ENCODE assay signal across 9 cellular contexts in the genomic region with DNA sequence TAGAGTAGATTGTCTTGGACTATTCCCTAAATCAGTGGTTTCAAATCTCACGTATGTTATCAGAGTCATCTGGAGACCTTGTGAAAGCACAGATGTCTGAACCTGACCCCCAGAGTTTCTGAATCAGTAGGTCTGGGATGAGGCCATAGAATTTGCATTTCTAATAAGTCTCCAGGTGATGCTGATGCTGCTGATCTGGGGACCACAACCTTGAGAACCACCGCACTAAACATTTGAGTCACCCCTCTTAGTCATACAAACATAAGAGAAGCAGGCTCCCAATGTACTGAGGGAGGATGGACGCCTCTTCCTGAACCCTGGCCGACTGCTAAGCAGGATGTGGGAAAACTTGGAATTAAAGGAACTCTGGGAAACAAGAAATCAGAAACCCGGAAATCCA.
A peak's percentile ranks its signal among the peaks of the same experiment; 100 is the strongest.
DNase-seq lines count a peak whose midpoint lies in the region; ATAC-seq and TF ChIP-seq lines count a peak whose summit lies in the region.
"Had no signal": no experiment of that assay in that cellular context is flagged by ENCODE, and none has a peak within 500 bp of the region (broad histone marks: within the 10 kb centered on the region; RNA-seq: fewer than 3 reads in every experiment).

No MANE protein-coding gene starts in this region.

- TF ChIP-seq CTCF in GM20000 (IDR thresholded peaks at IDR 0.05; ENCODE audit: extremely low read depth, missing control alignments) = no peak

- peak; percentile 52 for ATAC-seq in GM19438 (IDR thresholded peaks at IDR 0.05; ENCODE audit: low read depth, unreplicated experiment)
- peak; percentile 74 for ATAC-seq in HG03095 (IDR thresholded peaks at IDR 0.05; ENCODE audit: unreplicated experiment)
- ATAC-seq in GM21515 (IDR thresholded peaks at IDR 0.05; ENCODE audit: unreplicated experiment) = no peak

- peak; percentile 95 for DNase-seq in EH (ENCODE audit: low read depth)
- peak; percentile 2 for DNase-seq in amniotic epithelial cell (ENCODE audit: low read depth)
- no peak for DNase-seq in NCI-H1105 treated with DMSO at 0.1 percent for 48 hours (lab: John Stamatoyannopoulos, UW)
- no peak for DNase-seq in GM20000 (ENCODE audit: low spot score)
- no peak for DNase-seq in middle frontal gyrus (ENCODE audit: extremely low spot score, low spot score)
- DNase-seq: effector CD4-positive, alpha-beta T cell had no signal

Comparison
In these comparisons a context has a peak if more than half of its experiments do, and no peak if none do; other contexts are left out.
1. DNase-seq: peak in EH (single experiment) and amniotic epithelial cell (single experiment); none in NCI-H1105 treated with DMSO at 0.1 percent for 48 hours (single experiment), GM20000 (single experiment) and middle frontal gyrus (single experiment).